In genomic region chr17:27602721-27603445, GRCh38 we compare ENCODE assay signal across 1 cellular context.
TF ChIP-seq lines count a peak whose summit lies in the region.

No MANE protein-coding gene starts in this region.

TF ChIP-seq in HEK293, 187 proteins besides CTCF, POLR2A, EP300 and RAD21 (continued from another document):
- TF ChIP-seq TSHZ1 (tag by site-specific recombination; IDR thresholded peaks at IDR 0.05; ENCODE audit: borderline replicate concordance) = no peak
